ENCODE assay signal across 1 cellular context in the genomic region with DNA sequence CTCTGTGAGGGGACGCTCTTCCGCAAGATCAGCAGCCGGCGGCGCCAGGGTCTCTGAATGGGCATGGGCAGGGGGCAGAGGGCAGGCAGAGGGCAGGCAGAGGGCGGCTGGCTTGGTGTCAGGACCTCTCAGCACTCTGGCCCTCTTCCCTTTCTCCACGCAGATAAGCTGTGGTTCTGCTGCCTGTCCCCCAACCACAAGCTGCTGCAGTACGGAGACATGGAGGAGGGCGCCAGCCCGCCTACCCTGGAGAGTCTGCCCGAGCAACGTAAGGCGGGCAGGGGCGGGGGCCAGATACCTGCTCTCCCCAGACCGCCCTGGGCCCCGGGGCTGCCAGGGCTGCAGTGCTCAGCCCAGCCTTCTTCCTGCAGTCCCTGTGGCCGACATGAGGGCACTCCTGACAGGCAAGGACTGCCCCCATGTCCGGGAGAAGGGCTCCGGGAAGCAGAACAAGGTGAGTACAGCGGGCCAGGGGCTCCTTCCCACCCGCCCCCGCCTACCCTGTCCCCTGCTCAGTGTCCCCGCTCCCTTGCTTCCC.
TF ChIP-seq lines count a peak whose summit lies in the region.

No MANE protein-coding gene starts in this region.

TF ChIP-seq in HepG2, 621 proteins besides CTCF, POLR2A, EP300 and RAD21:
- TF ChIP-seq AGO2 (optimal IDR thresholded peaks at IDR 0.05; ENCODE audit: low read depth, low read length) (peak; percentile 57), RBFOX2 (IDR thresholded peaks at IDR 0.05; ENCODE audit: low read depth, low read length) (peak; percentile 21; the same call in 1 of the 2 replicates), MAFF (IDR thresholded peaks at IDR 0.05; ENCODE audit: low read depth, low read length) (no peak), ASH2L (IDR thresholded peaks at IDR 0.05; ENCODE audit: insufficient read length, low read depth, low read length) (no peak)
- TF ChIP-seq, protein P1, sequence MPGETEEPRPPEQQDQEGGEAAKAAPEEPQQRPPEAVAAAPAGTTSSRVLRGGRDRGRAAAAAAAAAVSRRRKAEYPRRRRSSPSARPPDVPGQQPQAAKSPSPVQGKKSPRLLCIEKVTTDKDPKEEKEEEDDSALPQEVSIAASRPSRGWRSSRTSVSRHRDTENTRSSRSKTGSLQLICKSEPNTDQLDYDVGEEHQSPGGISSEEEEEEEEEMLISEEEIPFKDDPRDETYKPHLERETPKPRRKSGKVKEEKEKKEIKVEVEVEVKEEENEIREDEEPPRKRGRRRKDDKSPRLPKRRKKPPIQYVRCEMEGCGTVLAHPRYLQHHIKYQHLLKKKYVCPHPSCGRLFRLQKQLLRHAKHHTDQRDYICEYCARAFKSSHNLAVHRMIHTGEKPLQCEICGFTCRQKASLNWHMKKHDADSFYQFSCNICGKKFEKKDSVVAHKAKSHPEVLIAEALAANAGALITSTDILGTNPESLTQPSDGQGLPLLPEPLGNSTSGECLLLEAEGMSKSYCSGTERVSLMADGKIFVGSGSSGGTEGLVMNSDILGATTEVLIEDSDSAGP (CRISPR knock-in tag; IDR thresholded peaks at IDR 0.05; ENCODE audit: borderline replicate concordance), result 0 out of 2 replicates have a peak, but pooled peaks have one; percentile 15
